Comparison of ENCODE assay signal across 18 cellular contexts in genomic region chr18:54774971-54775665, GRCh38. TPM values are rescaled to one million over a fixed set of nuclear protein-coding genes. Genes with fewer than 3 reads are reported as not detected.
DNase-seq lines count a peak whose midpoint lies in the region; ATAC-seq, FAIRE-seq and TF ChIP-seq lines count a peak whose summit lies in the region.
"Had no signal": no experiment of that assay in that cellular context is flagged by ENCODE, and none has a peak within 500 bp of the region (broad histone marks: within the 10 kb centered on the region; RNA-seq: fewer than 3 reads in every experiment).

No MANE protein-coding gene starts in this region.

- DNase-seq in EL (peak; percentile 13), RWPE1 (ENCODE audit: low spot score) (no peak), H1 (ENCODE audit: low read depth in 1 of 2, low spot score in 2 of 2) (no peak), pancreas (peak in 3 of 6 donors; percentile 41 to 76 (median 69)), KBM-7 (no peak)
- DNase-seq: activated CD4-positive, alpha-beta T cell treated with anti-CD3 and anti-CD28 coated beads, Interleukin-2, amount 10 ng/mL, durations not matched to agents 24 days and 14 days; activated T-cell treated with anti-CD3 and anti-CD28 coated beads, Interleukin-2, amount 50 U/mL, for 72 hours; aorta; DMS79; hypothalamus; Kasumi-1; nucleus accumbens had no signal

- in situ Hi-C loops in KBM-7 (cut with MboI; ENCODE audit: low pct_unique_long_range_greater_than_20kb, low sequenced_read_pairs), result no loop called here

- H3K9ac ChIP-seq in H1 (replicated peaks in 1 of 4; ENCODE audit: extremely low read depth in 1 of 4, low read depth in 3 of 4, low read length in 3 of 4), result no peak overlapping the region

- H3K56ac ChIP-seq in H1 (replicated peaks; ENCODE audit: insufficient read length, low read depth, low read length), result no peak overlapping the region

- CTCF ChIA-PET in RWPE1 (lab: Yijun Ruan, JAX), result interaction anchor here (0.5 to 0.7 kb wide), 4 partner anchors 25 to 97 kb away, joined by 3 to 4 read pairs (median 3); no protein-coding TSS in a partner anchor
- CTCF ChIA-PET in H1 (lab: Charles Lee; ENCODE audit: partially characterized antibody), result interaction anchor here (0.6 to 1.5 kb wide), 8 partner anchors 13 to 256 kb away, joined by 3 to 5 read pairs (median 4); no protein-coding TSS in a partner anchor

- 0 out of 2 replicates have a peak overlapping the region, but pooled peaks have one; percentile 40 for H2AFZ ChIP-seq in H1 (ENCODE audit: low read length)

- H2BK120ac ChIP-seq in H1 (replicated peaks; ENCODE audit: low read depth, low read length), result no peak overlapping the region

- POLR2A ChIA-PET in RWPE1 (lab: Yijun Ruan, JAX; ENCODE audit: low non-redundant PET), result no interaction called here
- POLR2A ChIA-PET in H1 (lab: Charles Lee; ENCODE audit: partially characterized antibody), result no interaction called here

- TF ChIP-seq POLR2A in H1 (IDR thresholded peaks at IDR 0.05; ENCODE audit: control extremely low read depth in 1 of 2, low read depth in 2 of 2, low read length in 2 of 2), result no peak

- no peaks in the 10 kb centered on the region for H3K79me1 ChIP-seq in H1 (ENCODE audit: low read depth, low read length)

- H3K9me3 ChIP-seq in H1 (ENCODE audit: insufficient read depth in 2 of 2, low read depth in 1 of 2, low read length in 1 of 2) (no peaks in the 10 kb centered on the region), pancreas (no peaks in the 10 kb centered on the region)

- no peak overlapping the region for H3K14ac ChIP-seq in H1 (ENCODE audit: insufficient read length)

- H3K79me2 ChIP-seq in H1 (ENCODE audit: control insufficient read depth in 1 of 2, insufficient read depth in 2 of 2, low read length in 2 of 2), result no peaks in the 10 kb centered on the region

- H3K4me3 ChIP-seq in H1 (ENCODE audit: extremely low read depth in 1 of 4, insufficient read depth in 2 of 4, low read depth in 3 of 4, low read length in 4 of 4) (no peak overlapping the region), pancreas (no peak overlapping the region)
- H3K4me3 ChIP-seq: lung had no signal

- no peak overlapping the region for H2AK5ac ChIP-seq in H1 (ENCODE audit: low read depth, low read length)

- no peak overlapping the region for H2BK12ac ChIP-seq in H1 (ENCODE audit: low read depth, low read length)

- H2BK20ac ChIP-seq in H1 (ENCODE audit: low read length), result no peak overlapping the region

- no peak overlapping the region for H3K4me2 ChIP-seq in H1 (ENCODE audit: insufficient read depth in 1 of 2, low read depth in 2 of 2, low read length in 2 of 2)

- no peak overlapping the region for H3K23ac ChIP-seq in H1 (ENCODE audit: insufficient read length)

- H3K23me2 ChIP-seq in H1 (ENCODE audit: low read depth, low read length), result no peaks in the 10 kb centered on the region

- no peak overlapping the region for H3K18ac ChIP-seq in H1 (ENCODE audit: extremely low read depth, low read length)

- H4K91ac ChIP-seq in H1 (replicated peaks; ENCODE audit: insufficient read length, low read length), result no peak overlapping the region

- H3K4ac ChIP-seq in H1 (replicated peaks; ENCODE audit: insufficient read length, low read depth, low read length), result no peak overlapping the region

- no peak for FAIRE-seq in H1 (lab: Jason Lieb, UNC)
- FAIRE-seq in pancreas (lab: Jason Lieb, UNC), result no peak
- FAIRE-seq: GM12891, urothelium cell line had no signal

- WGBS in H1 (ENCODE audit: extremely low coverage in 1 of 2, insufficient coverage in 1 of 2, insufficient read length in 1 of 2, insufficient replicate concordance in 2 of 2, low coverage in 1 of 2, low lambda C conversion rate in 2 of 2, missing lambda C conversion rate in 1 of 2), 2 experiments, result 88% methylated on average over 6 of the region's 6 CpGs; no CpG with 5 or more reads in 1 of the 2 experiments
- WGBS in pancreas, 2 donors, result 55 to 62% methylated on average over 6 of the region's 6 CpGs

- H3K27ac ChIP-seq in RWPE1, result peak overlapping the region; percentile 92
- H3K27ac ChIP-seq in H1 (ENCODE audit: low read depth, low read length), result no peak overlapping the region
- H3K27ac ChIP-seq in pancreas, result peak overlapping the region in 3 of 4 donors; percentile 7 to 69 (median 65)

- no peaks in the 10 kb centered on the region for H4K20me1 ChIP-seq in H1 (replicated peaks in 1 of 2; ENCODE audit: control insufficient read depth in 1 of 2, insufficient read depth in 2 of 2, low read length in 2 of 2)

- TF ChIP-seq EP300 in H1 (IDR thresholded peaks at IDR 0.05; ENCODE audit: borderline replicate concordance in 1 of 2, low read depth in 2 of 2, low read length in 2 of 2), result no peak

- no peak for TF ChIP-seq RAD21 in H1 (IDR thresholded peaks at IDR 0.05 in 1 of 2, conservative IDR thresholded peaks at IDR 0.05 in 1 of 2; ENCODE audit: low read depth in 2 of 2, low read length in 2 of 2)

- H3K36me3 ChIP-seq in H1 (ENCODE audit: control insufficient read depth in 2 of 4, insufficient read depth in 4 of 4, low read length in 3 of 4) (no peaks in the 10 kb centered on the region), pancreas (no peaks in the 10 kb centered on the region)

- H3K27me3 ChIP-seq in H1 (replicated peaks in 1 of 4; ENCODE audit: control insufficient read depth in 3 of 4, extremely low read depth in 1 of 4, insufficient read depth in 3 of 4, low read length in 3 of 4), result no peaks in the 10 kb centered on the region
- H3K27me3 ChIP-seq in pancreas, result no peaks in the 10 kb centered on the region

- TF ChIP-seq CTCF in RWPE1 (conservative IDR thresholded peaks at IDR 0.05; ENCODE audit: low read depth) (no peak), H1 (IDR thresholded peaks at IDR 0.05; ENCODE audit: control extremely low read depth in 1 of 3, insufficient read depth in 1 of 3, low read depth in 1 of 3, low read length in 3 of 3) (no peak), pancreas (IDR thresholded peaks at IDR 0.05) (no peak)

- no peak overlapping the region for H4K8ac ChIP-seq in H1 (ENCODE audit: extremely low read depth, insufficient read depth, low read length)

- no peak overlapping the region for H2BK15ac ChIP-seq in H1 (ENCODE audit: low read length)

- H3K4me1 ChIP-seq in H1 (replicated peaks in 1 of 4; ENCODE audit: control insufficient read depth in 3 of 4, insufficient read depth in 4 of 4, low read length in 3 of 4) (no peaks in the 10 kb centered on the region), pancreas (peaks cover 3 to 40% (median 27%) of the 10 kb centered on the region in 3 donors)

- ATAC-seq in pancreas (peak; percentile 52 to 84 (median 78)), GM18520 (IDR thresholded peaks at IDR 0.05; ENCODE audit: unreplicated experiment) (no peak), GM21723 (IDR thresholded peaks at IDR 0.05; ENCODE audit: unreplicated experiment) (no peak), HG02678 (IDR thresholded peaks at IDR 0.05; ENCODE audit: unreplicated experiment) (no peak)
- ATAC-seq: activated T-cell treated with anti-CD3 and anti-CD28 coated beads, Interleukin-2, amount 50 U/mL, for 72 hours had no signal

- no peak overlapping the region for H4K5ac ChIP-seq in H1 (ENCODE audit: insufficient read length, low read depth, low read length)

- intact Hi-C loops in pancreas (cut with DNase I), result no loop called here

- H2BK5ac ChIP-seq in H1 (ENCODE audit: low read depth, low read length), result no peak overlapping the region

TF ChIP-seq in H1, 55 proteins besides CTCF, POLR2A, EP300 and RAD21 (continues in another document):
- TF ChIP-seq BACH1 (IDR thresholded peaks at IDR 0.05; ENCODE audit: low read length) (no peak), TBP (IDR thresholded peaks at IDR 0.05; ENCODE audit: low read depth, low read length) (no peak), JUND (IDR thresholded peaks at IDR 0.05; ENCODE audit: low read length) (no peak), SP4 (IDR thresholded peaks at IDR 0.05; ENCODE audit: low read length) (no peak), TAF1 (IDR thresholded peaks at IDR 0.05; ENCODE audit: low read depth, low read length) (no peak), BRCA1 (IDR thresholded peaks at IDR 0.05; ENCODE audit: low read depth, low read length) (no peak), KDM5A (IDR thresholded peaks at IDR 0.05; ENCODE audit: low read length) (no peak), MAX (IDR thresholded peaks at IDR 0.05) (no peak), GTF2F1 (IDR thresholded peaks at IDR 0.05; ENCODE audit: borderline replicate concordance, low read depth, low read length) (no peak), CREB1 (IDR thresholded peaks at IDR 0.05) (no peak), SRF (IDR thresholded peaks at IDR 0.05; ENCODE audit: low read depth, low read length) (no peak), PHF8 (conservative IDR thresholded peaks at IDR 0.05; ENCODE audit: low read depth, low read length) (no peak), NANOG (IDR thresholded peaks at IDR 0.05; ENCODE audit: insufficient read depth, low read depth, low read length, poor library complexity, severe bottlenecking) (no peak), USF2 (IDR thresholded peaks at IDR 0.05; ENCODE audit: low read length) (no peak), JUN (IDR thresholded peaks at IDR 0.05; ENCODE audit: low read depth, low read length) (no peak), SIX5 (IDR thresholded peaks at IDR 0.05; ENCODE audit: low read depth, low read length) (no peak)

RNA-seq across cellular contexts. Expression of gene RAB27B, which starts 53.2 kb away (rescaled TPM):
- total RNA-seq in H1 (2021; fragmentation: NEBNext Ultra II Directional; extraction: Animal tissue kit (Norgen Biotek cat#: 25700)), result 0.33 and 0.60 TPM in 2 replicates
- 0.03 and 0.05 TPM in 2 replicates for polyA plus RNA-seq in H1 (2011; rRNA removed)
- 0.05 TPM for polyA plus RNA-seq in H1 (2011; cell fraction: cytosol; rRNA removed)
- 0.01 TPM for polyA plus RNA-seq in H1 (2011; cell fraction: nucleus; rRNA removed)
- 0.18 TPM in 1 of 4 replicates, not detected in the others for polyA plus RNA-seq in H1 (2012, experiment 1 of 2)
- 0.01 TPM for polyA plus RNA-seq in H1 (2012, experiment 2 of 2)
- polyA plus RNA-seq in H1 (2013, experiment 1 of 2), result 0.41 TPM
- 0.24 TPM for polyA plus RNA-seq in H1 (2013, experiment 2 of 2)
- 0.09 and 0.61 TPM in 2 replicates for polyA minus RNA-seq in H1 (2011; rRNA and poly(A)+ RNA removed)
- polyA minus RNA-seq in H1 (2011; cell fraction: cytosol; rRNA and poly(A)+ RNA removed), result not detected
- polyA minus RNA-seq in H1 (2011; cell fraction: nucleus; rRNA and poly(A)+ RNA removed), result 0.30 TPM
- 10 to 100 TPM in 1 of 6 donors, 1 to 10 TPM in 5; 5.2 to 12.9 (median 6.4) TPM for total RNA-seq in pancreas
- polyA plus RNA-seq in pancreas, result under 1 TPM; 0.61 to 0.73 TPM

Comparison
In these comparisons a context has a peak if more than half of its experiments do, and no peak if none do; other contexts are left out.
1. ATAC-seq: peak in pancreas (4 of 4); none in GM18520 (single experiment), GM21723 (single experiment) and HG02678 (single experiment).